In genomic region chr1:155977607-155978324, GRCh38 we compare ENCODE assay signal across 1 cellular context.
TF ChIP-seq lines count a peak whose summit lies in the region.

No MANE protein-coding gene starts in this region.

TF ChIP-seq in GM23338, 12 proteins besides CTCF, POLR2A, EP300 and RAD21 (continued from another document):
- TF ChIP-seq ETS1 (IDR thresholded peaks at IDR 0.05) = no peak; the same call in 1 of the 2 replicates
- no peak for TF ChIP-seq JUNB (IDR thresholded peaks at IDR 0.05; ENCODE audit: unreplicated experiment)
- no peak for TF ChIP-seq ZNF114 (CRISPR knock-in tag; IDR thresholded peaks at IDR 0.05)
- no peak for TF ChIP-seq NANOG (IDR thresholded peaks at IDR 0.05; ENCODE audit: borderline replicate concordance)
- no peak for TF ChIP-seq CREB1 (CRISPR knock-in tag; IDR thresholded peaks at IDR 0.05; ENCODE audit: low read depth)
- no peak for TF ChIP-seq EZH2 (IDR thresholded peaks at IDR 0.05; ENCODE audit: low read depth, unreplicated experiment)
- no peak for TF ChIP-seq EZH2phosphoT487 (IDR thresholded peaks at IDR 0.05; ENCODE audit: unreplicated experiment)
- TF ChIP-seq ZNF462 (CRISPR knock-in tag; IDR thresholded peaks at IDR 0.05) = no peak
- TF ChIP-seq REST (IDR thresholded peaks at IDR 0.05; ENCODE audit: unreplicated experiment) = no peak
- TF ChIP-seq POLR2AphosphoS5 (IDR thresholded peaks at IDR 0.05; ENCODE audit: low read depth) = no peak
- no peak for TF ChIP-seq STAT1 (IDR thresholded peaks at IDR 0.05; ENCODE audit: unreplicated experiment)
